ENCODE assay signal across 12 cellular contexts in genomic region chr5:77144837-77145139, GRCh38. TPM values are rescaled to one million over a fixed set of nuclear protein-coding genes. Genes with fewer than 3 reads are reported as not detected.
DNase-seq lines count a peak whose midpoint lies in the region; ATAC-seq, FAIRE-seq and TF ChIP-seq lines count a peak whose summit lies in the region.
"Had no signal": no experiment of that assay in that cellular context is flagged by ENCODE, and none has a peak within 500 bp of the region (broad histone marks: within the 10 kb centered on the region; RNA-seq: fewer than 3 reads in every experiment).

No MANE protein-coding gene starts in this region.

- no peak overlapping the region for H3K27ac Mint-ChIP-seq in CD4-positive, alpha-beta T cell

- ATAC-seq in CD4-positive, alpha-beta T cell (ENCODE audit: poor library complexity) = no peak
- ATAC-seq in RWPE2 (ENCODE audit: low read depth) (no peak), PC-3 (no peak)

- no peaks in the 10 kb centered on the region for H3K4me1 ChIP-seq in RWPE2 (ENCODE audit: insufficient read depth, poor library complexity, severe bottlenecking)
- H3K4me1 ChIP-seq in suprapubic skin = peaks cover 5% of the 10 kb centered on the region
- peaks cover 9% of the 10 kb centered on the region for H3K4me1 ChIP-seq in PC-3 (ENCODE audit: insufficient read depth, low read length)
- H3K4me1 ChIP-seq: Peyer's patch had no signal

- H3K27ac ChIP-seq in CD4-positive, alpha-beta T cell (ENCODE audit: low read depth, low read length) = no peak overlapping the region
- no peak overlapping the region for H3K27ac ChIP-seq in RWPE2 (ENCODE audit: poor library complexity, severe bottlenecking)
- H3K27ac ChIP-seq in suprapubic skin = peak overlapping the region; percentile 32
- no peak overlapping the region for H3K27ac ChIP-seq in PC-3 (ENCODE audit: low read length)
- H3K27ac ChIP-seq: Peyer's patch had no signal

- H3K9ac ChIP-seq in PC-3 (ENCODE audit: low read length) = no peak overlapping the region
- H3K9ac ChIP-seq: SK-N-SH had no signal

- H3K27me3 Mint-ChIP-seq in CD4-positive, alpha-beta T cell = no peaks in the 10 kb centered on the region

- 65% methylated on average over 1 of the region's 1 CpG for WGBS in suprapubic skin

- H3K4me3 ChIP-seq in RWPE2 (ENCODE audit: severe bottlenecking) = no peak overlapping the region
- H3K4me3 ChIP-seq in suprapubic skin = no peak overlapping the region
- no peak overlapping the region for H3K4me3 ChIP-seq in PC-3 (ENCODE audit: low read length)
- H3K4me3 ChIP-seq: Peyer's patch had no signal

- H3F3A ChIP-seq in PC-3 (ENCODE audit: low read length, unreplicated experiment) = no peaks in the 10 kb centered on the region

- intact Hi-C loops in CD4-positive, alpha-beta T cell (cut with DNase I, micrococcal nuclease) = loop anchor here (1.0 to 5.0 kb wide), 5 partner anchors 93 to 350 kb away; partner anchors contain the start of gene WDR41 (in 1 of the 2)
- intact Hi-C loops in PC-3 (cut with micrococcal nuclease) = loop anchor here (1.0 to 2.0 kb wide), 3 partner anchors 95 to 348 kb away; partner anchors contain the start of gene WDR41

- H2AFZ ChIP-seq in PC-3 (ENCODE audit: low read length) = no peak overlapping the region

- H3K4me2 ChIP-seq in PC-3 (ENCODE audit: low read length) = no peak overlapping the region
- H3K4me2 ChIP-seq: SK-N-SH had no signal

- no peak for TF ChIP-seq EP300 in suprapubic skin (IDR thresholded peaks at IDR 0.05)

- H3K4me3 Mint-ChIP-seq in CD4-positive, alpha-beta T cell = no peak overlapping the region

- FAIRE-seq in endometrium (lab: Jason Lieb, UNC) = peak; percentile 80

- H3K27me3 ChIP-seq in CD4-positive, alpha-beta T cell (ENCODE audit: control insufficient read depth, insufficient read depth, low read length) = no peaks in the 10 kb centered on the region
- H3K27me3 ChIP-seq in RWPE2 (ENCODE audit: insufficient read depth, poor library complexity, severe bottlenecking) (no peaks in the 10 kb centered on the region), suprapubic skin (no peaks in the 10 kb centered on the region), PC-3 (ENCODE audit: low read length) (no peaks in the 10 kb centered on the region)
- H3K27me3 ChIP-seq: BLaER1 treated with 17β-estradiol and CSF1 and Interleukin-3, amounts not matched to agents 10 nM and 100 nM; Peyer's patch had no signal

- H4K20me1 ChIP-seq in PC-3 (ENCODE audit: low read length) = no peaks in the 10 kb centered on the region
- H4K20me1 ChIP-seq: BLaER1 treated with 17β-estradiol and CSF1 and Interleukin-3, amounts not matched to agents 10 nM and 100 nM had no signal

- CTCF ChIA-PET in CD4-positive, alpha-beta T cell (lab: Charles Lee) = interaction anchor here (0.8 to 3.3 kb wide), 4 partner anchors 25 to 348 kb away, joined by 3 to 9 read pairs (median 4); partner anchors contain the start of gene WDR41
- CTCF ChIA-PET in PC-3 (lab: Charles Lee) = interaction anchor here (0.8 to 1.0 kb wide), 2 partner anchors 30 to 292 kb away, joined by 3 to 7 read pairs; no protein-coding TSS in a partner anchor

- POLR2A ChIA-PET in CD4-positive, alpha-beta T cell (lab: Charles Lee) = interaction anchor here (1.6 to 1.7 kb wide), 2 partner anchors 10 to 347 kb away, joined by 6 to 9 read pairs; partner anchors contain the start of gene WDR41
- POLR2A ChIA-PET in PC-3 (lab: Charles Lee; ENCODE audit: unreplicated experiment) = no interaction called here

- H3K36me3 Mint-ChIP-seq in CD4-positive, alpha-beta T cell (ENCODE audit: low read depth) = no peaks in the 10 kb centered on the region

- DNase-seq in CD4-positive, alpha-beta T cell = no peak
- DNase-seq in RWPE2 (ENCODE audit: low spot score) (no peak), suprapubic skin (ENCODE audit: low spot score in 2 of 2) (no peak), PC-3 (no peak), NCI-H510A (lab: John Stamatoyannopoulos, UW) (no peak), GM10266 (ENCODE audit: extremely low spot score) (no peak), GM19240 (ENCODE audit: insufficient read length, low spot score) (no peak)
- DNase-seq: GF-D8 had no signal

- no peaks in the 10 kb centered on the region for H3K4me1 Mint-ChIP-seq in CD4-positive, alpha-beta T cell (ENCODE audit: low read depth)

- no peaks in the 10 kb centered on the region for H3K79me2 ChIP-seq in PC-3 (ENCODE audit: low read length)

- H3K36me3 ChIP-seq in RWPE2 (ENCODE audit: low read depth) (no peaks in the 10 kb centered on the region), suprapubic skin (no peaks in the 10 kb centered on the region), PC-3 (ENCODE audit: low read depth, low read length) (no peaks in the 10 kb centered on the region)
- H3K36me3 ChIP-seq: BLaER1 treated with 17β-estradiol and CSF1 and Interleukin-3, amounts not matched to agents 10 nM and 100 nM; Peyer's patch had no signal

- no peaks in the 10 kb centered on the region for H3K9me3 Mint-ChIP-seq in CD4-positive, alpha-beta T cell

- no TSS peak for BruUV-seq in PC-3 (replicated peaks; lab: Mats Ljungman, UMichigan)

- no peaks in the 10 kb centered on the region for H3K9me2 ChIP-seq in PC-3 (replicated peaks; ENCODE audit: low read length)
- H3K9me2 ChIP-seq: SK-N-SH had no signal

- H3K9me3 ChIP-seq in CD4-positive, alpha-beta T cell (ENCODE audit: control insufficient read depth, low read length) = no peaks in the 10 kb centered on the region
- H3K9me3 ChIP-seq in RWPE2 (ENCODE audit: severe bottlenecking) = no peaks in the 10 kb centered on the region
- H3K9me3 ChIP-seq in suprapubic skin = no peaks in the 10 kb centered on the region
- H3K9me3 ChIP-seq in PC-3 (ENCODE audit: low read length) = no peaks in the 10 kb centered on the region
- H3K9me3 ChIP-seq: BLaER1 treated with 17β-estradiol and CSF1 and Interleukin-3, amounts not matched to agents 10 nM and 100 nM; Peyer's patch; SK-N-SH had no signal

- no peak for TF ChIP-seq POLR2A in suprapubic skin (IDR thresholded peaks at IDR 0.05)

- TF ChIP-seq CTCF in CD4-positive, alpha-beta T cell (IDR thresholded peaks at IDR 0.05) = peak; percentile 36
- peak; percentile 80 for TF ChIP-seq CTCF in RWPE2 (IDR thresholded peaks at IDR 0.05; ENCODE audit: poor library complexity, severe bottlenecking)
- TF ChIP-seq CTCF in suprapubic skin (IDR thresholded peaks at IDR 0.05) = no peak
- TF ChIP-seq CTCF in PC-3 (conservative IDR thresholded peaks at IDR 0.05; ENCODE audit: low read depth, low read length) = no peak; the same call in 1 of the 2 replicates
- no peak for TF ChIP-seq CTCF in GM10266 (IDR thresholded peaks at IDR 0.05; ENCODE audit: control insufficient read depth, insufficient read depth, low read depth, missing control alignments)

RNA-seq across cellular contexts. Expression of gene ZBED3, which starts 57.7 kb away (rescaled TPM):
- 1 to 10 TPM; 3.0 to 3.7 TPM for total RNA-seq in CD4-positive, alpha-beta T cell
- 1 to 10 TPM in 3 of 4 donors, under 1 TPM in 1; 0.83 to 3.7 (median 2.8) TPM for total RNA-seq in suprapubic skin
- total RNA-seq in PC-3 (2014; rRNA removed) = 1.3 and 9.8 TPM in 2 replicates

Comparison
In these comparisons a context has a peak if more than half of its experiments do, and no peak if none do; other contexts are left out.
1. CTCF ChIP-seq: peak in CD4-positive, alpha-beta T cell (single experiment) and RWPE2 (single experiment); none in suprapubic skin (0 of 2), PC-3 (single experiment) and GM10266 (single experiment).